ENCODE assay signal across 24 cellular contexts in the genomic region with DNA sequence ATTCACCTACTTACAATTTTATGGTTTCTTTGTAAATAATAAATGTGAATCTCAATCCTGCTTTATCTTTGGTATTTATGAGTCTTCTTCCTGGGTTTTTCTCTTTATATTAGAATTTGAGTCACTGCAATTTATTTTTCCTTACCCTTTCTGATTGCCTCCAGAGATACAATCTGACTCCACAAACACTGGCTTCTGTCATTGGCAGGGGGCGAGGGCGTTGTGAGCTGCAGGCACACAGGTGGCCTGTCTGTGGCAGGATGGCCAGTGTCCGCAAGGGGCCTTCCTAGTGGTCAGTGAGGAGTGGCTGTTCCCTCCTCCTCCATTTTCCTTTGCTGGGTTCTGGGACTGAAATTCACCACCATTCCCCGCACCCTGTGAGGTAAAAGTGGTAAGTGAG. TPM values are rescaled to one million over a fixed set of nuclear protein-coding genes. Genes with fewer than 3 reads are reported as not detected.
"Had no signal": no experiment of that assay in that cellular context is flagged by ENCODE, and none has a peak within 500 bp of the region (broad histone marks: within the 10 kb centered on the region; RNA-seq: fewer than 3 reads in every experiment).

No MANE protein-coding gene starts in this region.

- H3K4me3 Mint-ChIP-seq: activated T-cell treated with anti-CD3 and anti-CD28 coated beads, Interleukin-2, amount 50 U/mL, for 72 hours; central memory CD8-positive, alpha-beta T cell; immature natural killer cell; T-helper 1 cell treated with Interleukin-12 subunit alpha and Interleukin-12 subunit beta and Interleukin-4 antibody, amounts not matched to agents 30 μg/mL and 1 μg/mL, for 36 hours had no signal

- H3K9ac ChIP-seq: parathyroid adenoma had no signal

- H3K27ac Mint-ChIP-seq: activated T-cell treated with anti-CD3 and anti-CD28 coated beads, Interleukin-2, amount 50 U/mL, for 72 hours; immature natural killer cell; naive B cell; T-helper 1 cell treated with Interleukin-12 subunit alpha and Interleukin-12 subunit beta and Interleukin-4 antibody, amounts not matched to agents 30 μg/mL and 1 μg/mL, for 36 hours had no signal

- H3K27ac ChIP-seq: heart right ventricle, parathyroid adenoma had no signal

- H3K27me3 ChIP-seq: gastroesophageal sphincter, heart right ventricle, tibial nerve had no signal

- H3K36me3 Mint-ChIP-seq: immature natural killer cell had no signal

- H3K4me3 ChIP-seq: coronary artery, gastroesophageal sphincter, heart right ventricle, mucosa of descending colon, tibial nerve had no signal

- H3K79me2 ChIP-seq: parathyroid adenoma had no signal

- H2AFZ ChIP-seq: parathyroid adenoma had no signal

- H3K4me1 Mint-ChIP-seq: central memory CD8-positive, alpha-beta T cell; immature natural killer cell had no signal

- H3K9me3 ChIP-seq: gastroesophageal sphincter, heart right ventricle, mucosa of descending colon, tibial nerve had no signal

- ATAC-seq: activated CD4-positive, CD25-positive, alpha-beta regulatory T cell treated with anti-CD3 and anti-CD28 coated beads, Interleukin-2, amount 50 U/mL, for 24 hours; activated T-cell treated with anti-CD3 and anti-CD28 coated beads, Interleukin-2, amount 50 U/mL, for 72 hours; gastroesophageal sphincter; heart right ventricle; left ventricle myocardium superior; mucosa of descending colon had no signal

- H3K9me3 Mint-ChIP-seq: activated T-cell treated with anti-CD3 and anti-CD28 coated beads, Interleukin-2, amount 50 U/mL, for 72 hours; central memory CD8-positive, alpha-beta T cell; immature natural killer cell; naive B cell; T-helper 1 cell treated with Interleukin-12 subunit alpha and Interleukin-12 subunit beta and Interleukin-4 antibody, amounts not matched to agents 30 μg/mL and 1 μg/mL, for 36 hours had no signal

- DNase-seq: activated CD4-positive, alpha-beta T cell treated with anti-CD3 and anti-CD28 coated beads, Interleukin-2, amount 50 U/mL, for 1 hour; activated CD8-positive, alpha-beta memory T cell treated with anti-CD3 and anti-CD28 coated beads for 24 hours; activated CD8-positive, alpha-beta memory T cell treated with anti-CD3 and anti-CD28 coated beads, Interleukin-2, amount 50 U/mL, for 48 hours; activated effector memory CD4-positive, alpha-beta T cell treated with anti-CD3 and anti-CD28 coated beads, Interleukin-2, amount 50 U/mL, for 16 hours; activated naive CD4-positive, alpha-beta T cell treated with anti-CD3 and anti-CD28 coated beads, Interleukin-2, amount 50 U/mL, for 16 hours; activated T-cell treated with anti-CD3 and anti-CD28 coated beads, Interleukin-2, amount 50 U/mL, for 72 hours; aorta; effector CD4-positive, alpha-beta T cell; heart right ventricle; immature natural killer cell; left ventricle myocardium superior; mucosa of descending colon; naive B cell; stimulated activated CD4-positive, alpha-beta T cell treated with anti-CD3 and anti-CD28 coated beads, Interleukin-12 subunit alpha, Interleukin-12 subunit beta, amount 100 ng/mL, for 4 hours; stimulated activated CD4-positive, alpha-beta T cell treated with anti-CD3 and anti-CD28 coated beads, Interleukin-2, amount 100 ng/mL, for 24 hours; stimulated activated naive CD4-positive, alpha-beta T cell treated with Interleukin-2 at 50 U/mL for 16 hours; substantia nigra had no signal

RNA-seq across cellular contexts. Expression of a gene that starts 2.0 kb away (rescaled TPM):
- total RNA-seq: activated T-cell treated with anti-CD3 and anti-CD28 coated beads, Interleukin-2, amount 50 U/mL, for 72 hours had no signal

RNA-seq across cellular contexts. Expression of a gene that starts 36.6 kb away (rescaled TPM):
- total RNA-seq: activated T-cell treated with anti-CD3 and anti-CD28 coated beads, Interleukin-2, amount 50 U/mL, for 72 hours had no signal
